ENCODE assay signal across 8 cellular contexts in genomic region chr6:26158581-26159416, GRCh38.
DNase-seq lines count a peak whose midpoint lies in the region; ATAC-seq and TF ChIP-seq lines count a peak whose summit lies in the region.

No MANE protein-coding gene starts in this region.

- DNase-seq in CD8-positive, alpha-beta T cell, result peak; percentile 28 to 81 (median 60)
- DNase-seq in HT1080 (ENCODE audit: low read depth) (peak; percentile 62), SIG-M5 treated with dmso at 0.1 percent for 504 hours (lab: John Stamatoyannopoulos, UW; ENCODE audit: unreplicated experiment) (peak; percentile 88), heart left ventricle (peak; percentile 60 to 75 (median 66)), progenitor cell of endocrine pancreas (ENCODE audit: low spot score, unreplicated experiment) (no peak)
- peak; percentile 64 for DNase-seq in activated naive CD8-positive, alpha-beta T cell treated with anti-CD3 and anti-CD28 coated beads for 36 hours

- ATAC-seq in CD8-positive, alpha-beta T cell, result peak; percentile 24
- ATAC-seq in heart left ventricle (peak in 3 of 4 donors; percentile 14 to 30 (median 25)), GM18520 (IDR thresholded peaks at IDR 0.05; ENCODE audit: unreplicated experiment) (no peak), HG02798 (IDR thresholded peaks at IDR 0.05; ENCODE audit: poor library complexity, unreplicated experiment) (no peak)

- peak overlapping the region; percentile 98 for H3K27ac Mint-ChIP-seq in CD8-positive, alpha-beta T cell
- H3K27ac Mint-ChIP-seq in activated naive CD8-positive, alpha-beta T cell treated with anti-CD3 and anti-CD28 coated beads for 36 hours, result peak overlapping the region; percentile 95
- peak overlapping the region; percentile 99 for H3K27ac Mint-ChIP-seq in progenitor cell of endocrine pancreas

- no peaks in the 10 kb centered on the region for H3K27me3 Mint-ChIP-seq in CD8-positive, alpha-beta T cell (ENCODE audit: low read depth)
- H3K27me3 Mint-ChIP-seq in activated naive CD8-positive, alpha-beta T cell treated with anti-CD3 and anti-CD28 coated beads for 36 hours, result peaks cover 29% of the 10 kb centered on the region
- H3K27me3 Mint-ChIP-seq in progenitor cell of endocrine pancreas, result no peaks in the 10 kb centered on the region

- CTCF ChIA-PET in CD8-positive, alpha-beta T cell (lab: Charles Lee), result interaction anchor here (0.9 to 5.2 kb wide), 16 partner anchors 9 to 126 kb away, joined by 3 to 62 read pairs (median 5); a partner anchor contains a TSS

- no peak for TF ChIP-seq CTCF in CD8-positive, alpha-beta T cell (IDR thresholded peaks at IDR 0.05)
- TF ChIP-seq CTCF in heart left ventricle (IDR thresholded peaks at IDR 0.05) (no peak), progenitor cell of endocrine pancreas (IDR thresholded peaks at IDR 0.05; ENCODE audit: unreplicated experiment) (no peak)

- POLR2A ChIA-PET in CD8-positive, alpha-beta T cell (lab: Charles Lee), result interaction anchor here (0.7 to 10.2 kb wide), 45 partner anchors 12 to 1735 kb away, joined by 3 to 1910 read pairs (median 34); partner anchors contain the start of gene HFE

- TF ChIP-seq POLR2A in heart left ventricle (IDR thresholded peaks at IDR 0.05), result no peak

- H3K9me3 Mint-ChIP-seq in CD8-positive, alpha-beta T cell, result no peaks in the 10 kb centered on the region
- H3K9me3 Mint-ChIP-seq in activated naive CD8-positive, alpha-beta T cell treated with anti-CD3 and anti-CD28 coated beads for 36 hours, result peaks cover 4% of the 10 kb centered on the region
- H3K9me3 Mint-ChIP-seq in progenitor cell of endocrine pancreas (ENCODE audit: low read depth), result no peaks in the 10 kb centered on the region

- peaks cover 46% of the 10 kb centered on the region for H3K4me1 Mint-ChIP-seq in CD8-positive, alpha-beta T cell (ENCODE audit: low read depth)
- peaks cover 60% of the 10 kb centered on the region for H3K4me1 Mint-ChIP-seq in activated naive CD8-positive, alpha-beta T cell treated with anti-CD3 and anti-CD28 coated beads for 36 hours
- peaks cover 20% of the 10 kb centered on the region for H3K4me1 Mint-ChIP-seq in progenitor cell of endocrine pancreas (ENCODE audit: low read depth)

- 0 to 1% (median 0%) methylated on average over 22 of the region's 22 CpGs for WGBS in heart left ventricle, 4 donors

- H3K9me3 ChIP-seq in CD8-positive, alpha-beta T cell (ENCODE audit: low read length), result no peaks in the 10 kb centered on the region
- no peaks in the 10 kb centered on the region for H3K9me3 ChIP-seq in heart left ventricle

- no peaks in the 10 kb centered on the region for H3K36me3 ChIP-seq in CD8-positive, alpha-beta T cell (ENCODE audit: insufficient read depth, low read length)
- peaks cover 0 to 9% (median 0%) of the 10 kb centered on the region in 9 donors for H3K36me3 ChIP-seq in heart left ventricle

- H3K4me3 Mint-ChIP-seq in CD8-positive, alpha-beta T cell, result peak overlapping the region; percentile 94
- H3K4me3 Mint-ChIP-seq in activated naive CD8-positive, alpha-beta T cell treated with anti-CD3 and anti-CD28 coated beads for 36 hours, result peak overlapping the region; percentile 89
- H3K4me3 Mint-ChIP-seq in progenitor cell of endocrine pancreas (ENCODE audit: low read depth), result peak overlapping the region; percentile 91

- H3K4me3 ChIP-seq in CD8-positive, alpha-beta T cell (ENCODE audit: low read depth, low read length), result peak overlapping the region; percentile 54
- H3K4me3 ChIP-seq in heart left ventricle, result peak overlapping the region; percentile 35 to 94 (median 78)

- H3K4me1 ChIP-seq in CD8-positive, alpha-beta T cell (ENCODE audit: insufficient read depth, low read length), result peaks cover 27% of the 10 kb centered on the region
- peaks cover 0 to 30% (median 11%) of the 10 kb centered on the region in 12 donors for H3K4me1 ChIP-seq in heart left ventricle

- H3K27me3 ChIP-seq in CD8-positive, alpha-beta T cell (ENCODE audit: insufficient read depth, low read length), result no peaks in the 10 kb centered on the region
- H3K27me3 ChIP-seq in heart left ventricle, result no peaks in the 10 kb centered on the region

- peak overlapping the region; percentile 98 for H3K27ac ChIP-seq in CD8-positive, alpha-beta T cell (ENCODE audit: low read depth, low read length)
- peak overlapping the region; percentile 8 to 98 (median 95) for H3K27ac ChIP-seq in heart left ventricle

- intact Hi-C loops in CD8-positive, alpha-beta T cell (cut with DNase I, micrococcal nuclease), result loop anchor here (1.0 to 10.0 kb wide), 9 partner anchors 14 to 1316 kb away; partner anchors contain the start of gene ZNF184 (in 1 of the 2)
- intact Hi-C loops in heart left ventricle (cut with DNase I), result loop anchor here in 7 of 10 donors (1.0 to 5.0 kb wide), 7 partner anchors 39 to 128 kb away; a partner anchor contains a TSS

- peaks cover 22% of the 10 kb centered on the region for H3K36me3 Mint-ChIP-seq in CD8-positive, alpha-beta T cell
- peaks cover 34% of the 10 kb centered on the region for H3K36me3 Mint-ChIP-seq in activated naive CD8-positive, alpha-beta T cell treated with anti-CD3 and anti-CD28 coated beads for 36 hours
- H3K36me3 Mint-ChIP-seq in progenitor cell of endocrine pancreas (ENCODE audit: insufficient read depth), result no peaks in the 10 kb centered on the region

Comparison
In these comparisons a context has a peak if more than half of its experiments do, and no peak if none do; other contexts are left out.
1. ATAC-seq: peak in CD8-positive, alpha-beta T cell (single experiment) and heart left ventricle (3 of 4); none in GM18520 (single experiment) and HG02798 (single experiment).
2. Peak in every context shown above with its lines, with median percentiles within 50 percentile points of each other: H3K27ac Mint-ChIP-seq and H3K4me3 Mint-ChIP-seq.